In genomic region chr2:85329181-85329651, GRCh38 we compare ENCODE assay signal across 11 cellular contexts. TPM values are rescaled to one million over a fixed set of nuclear protein-coding genes. Genes with fewer than 3 reads are reported as not detected.
DNase-seq lines count a peak whose midpoint lies in the region; ATAC-seq and TF ChIP-seq lines count a peak whose summit lies in the region.
"Had no signal": no experiment of that assay in that cellular context is flagged by ENCODE, and none has a peak within 500 bp of the region (broad histone marks: within the 10 kb centered on the region; RNA-seq: fewer than 3 reads in every experiment).

No MANE protein-coding gene starts in this region.

- H3K9me3 ChIP-seq in mammary epithelial cell (replicated peaks; ENCODE audit: insufficient read depth, low read length) (no peaks in the 10 kb centered on the region), smooth muscle cell (replicated peaks; ENCODE audit: low read depth) (no peaks in the 10 kb centered on the region), neuronal stem cell (replicated peaks in 1 of 2; ENCODE audit: control insufficient read depth in 2 of 2, insufficient read depth in 1 of 2, low read depth in 1 of 2, low read length in 2 of 2) (no peaks in the 10 kb centered on the region)

- H2BK120ac ChIP-seq in neuronal stem cell (ENCODE audit: low read depth, low read length), result no peak overlapping the region

- CTCF ChIA-PET in mammary epithelial cell (lab: Charles Lee; ENCODE audit: low non-redundant PET), result no interaction called here

- dilution Hi-C loops in mammary epithelial cell (cut with HindIII; ENCODE audit: low sequenced_read_pairs), result loop anchor here (5.0 to 10.0 kb wide), 3 partner anchors 52 to 246 kb away; partner anchors contain the start of genes CAPG and VAMP8

- H3K36me3 ChIP-seq in mammary epithelial cell (ENCODE audit: insufficient read depth, low read length) (peaks cover 9% of the 10 kb centered on the region), smooth muscle cell (ENCODE audit: low read depth) (no peaks in the 10 kb centered on the region), neuronal stem cell (replicated peaks in 1 of 2; ENCODE audit: control insufficient read depth in 2 of 2, insufficient read depth in 2 of 2, low read length in 2 of 2) (peaks cover 8 to 30% of the 10 kb centered on the region in 2 donors)

- peaks cover 35% of the 10 kb centered on the region for H3K4me1 Mint-ChIP-seq in activated T-cell treated with anti-CD3 and anti-CD28 coated beads, Interleukin-2, amount 50 U/mL, for 24 hours (ENCODE audit: low read depth)

- H3K4me3 Mint-ChIP-seq in activated T-cell treated with anti-CD3 and anti-CD28 coated beads, Interleukin-2, amount 50 U/mL, for 24 hours, result peak overlapping the region; percentile 94

- H3K4me2 ChIP-seq in mammary epithelial cell (ENCODE audit: insufficient read depth, low read depth, low read length) (peak overlapping the region; percentile 91), smooth muscle cell (peak overlapping the region; percentile 88), neuronal stem cell (ENCODE audit: insufficient read depth, low read length, poor library complexity, severe bottlenecking) (no peak overlapping the region)

- H3K4me3 ChIP-seq in mammary epithelial cell (replicated peaks in 1 of 3; ENCODE audit: insufficient read depth in 1 of 3, low read depth in 2 of 3, low read length in 3 of 3) (no peak overlapping the region), smooth muscle cell (peak overlapping the region; percentile 68), neuronal stem cell (ENCODE audit: low read length in 2 of 2) (no peak overlapping the region)

- no peak overlapping the region for H2BK15ac ChIP-seq in neuronal stem cell (ENCODE audit: low read length)

- no peak overlapping the region for H3K27ac ChIP-seq in mammary epithelial cell (ENCODE audit: insufficient read depth, low read depth, low read length)
- no peak overlapping the region for H3K27ac ChIP-seq in smooth muscle cell (ENCODE audit: low read depth)
- H3K27ac ChIP-seq in neuronal stem cell (replicated peaks; ENCODE audit: low read length), result no peak overlapping the region

- H4K8ac ChIP-seq in neuronal stem cell (ENCODE audit: low read depth, low read length), result no peak overlapping the region

- peak overlapping the region; percentile 57 for H3K27ac Mint-ChIP-seq in activated T-cell treated with anti-CD3 and anti-CD28 coated beads, Interleukin-2, amount 50 U/mL, for 24 hours

- TF ChIP-seq CTCF in mammary epithelial cell (conservative IDR thresholded peaks at IDR 0.05 in 1 of 2, IDR thresholded peaks at IDR 0.05 in 1 of 2; ENCODE audit: extremely low read depth in 1 of 2, insufficient read depth in 1 of 2, low read depth in 1 of 2, low read length in 2 of 2), result no peak
- no peak for TF ChIP-seq CTCF in smooth muscle cell (IDR thresholded peaks at IDR 0.05; ENCODE audit: borderline replicate concordance, insufficient read depth, poor library complexity, severe bottlenecking)

- in situ Hi-C loops in mammary epithelial cell (cut with MboI; ENCODE audit: low sequenced_read_pairs in 2 of 2), result no loop called here

- H2AK5ac ChIP-seq in neuronal stem cell (ENCODE audit: low read depth, low read length), result no peak overlapping the region

- intact Hi-C loops in mammary epithelial cell (cut with micrococcal nuclease) (loop anchor here (2.0 to 5.0 kb wide), 3 partner anchors 16 to 168 kb away; partner anchors contain the start of gene CAPG), Right ventricle myocardium superior (cut with DNase I) (no loop called here)

- no peak overlapping the region for H3K14ac ChIP-seq in neuronal stem cell (ENCODE audit: low read length)

- H3K4ac ChIP-seq in neuronal stem cell (ENCODE audit: low read length), result no peak overlapping the region

- no peak overlapping the region for H3K18ac ChIP-seq in neuronal stem cell (ENCODE audit: low read length)

- peaks cover 43% of the 10 kb centered on the region for H3K36me3 Mint-ChIP-seq in activated T-cell treated with anti-CD3 and anti-CD28 coated beads, Interleukin-2, amount 50 U/mL, for 24 hours (ENCODE audit: low read depth)

- H3K9ac ChIP-seq in mammary epithelial cell (ENCODE audit: insufficient read depth, low read length) (no peak overlapping the region), smooth muscle cell (ENCODE audit: low read depth) (no peak overlapping the region), neuronal stem cell (ENCODE audit: low read depth, low read length, poor library complexity) (no peak overlapping the region)

- DNase-seq in activated T-cell treated with anti-CD3 and anti-CD28 coated beads, Interleukin-2, amount 50 U/mL, for 24 hours, result no peak
- DNase-seq in activated T-cell treated with anti-CD3 and anti-CD28 coated beads, Interleukin-2, amount 50 U/mL, for 48 hours, result no peak
- DNase-seq in OCI-M1 (lab: John Stamatoyannopoulos, UW) (peak; percentile 65), mammary epithelial cell (no peak), smooth muscle cell (lab: John Stamatoyannopoulos, UW; ENCODE audit: unreplicated experiment) (no peak), Right ventricle myocardium superior (no peak), neuronal stem cell (ENCODE audit: low spot score) (no peak), NCI-H2029 (lab: John Stamatoyannopoulos, UW) (no peak)
- DNase-seq: effector CD8-positive, alpha-beta T cell; NCI-H1930; occipital lobe had no signal

- H3K27me3 ChIP-seq in mammary epithelial cell (ENCODE audit: insufficient read depth, low read length) (no peaks in the 10 kb centered on the region), smooth muscle cell (ENCODE audit: low read depth) (no peaks in the 10 kb centered on the region), neuronal stem cell (ENCODE audit: control insufficient read depth in 3 of 3, insufficient read depth in 3 of 3, low read depth in 1 of 3, low read length in 3 of 3) (no peaks in the 10 kb centered on the region)

- H3K27me3 Mint-ChIP-seq in activated T-cell treated with anti-CD3 and anti-CD28 coated beads, Interleukin-2, amount 50 U/mL, for 24 hours, result no peaks in the 10 kb centered on the region

- no TSS peak for BruUV-seq in mammary epithelial cell (replicated peaks; lab: Mats Ljungman, UMichigan)

- H4K91ac ChIP-seq in neuronal stem cell (ENCODE audit: low read depth, low read length, poor library complexity), result no peak overlapping the region

- no peaks in the 10 kb centered on the region for H3K9me3 Mint-ChIP-seq in activated T-cell treated with anti-CD3 and anti-CD28 coated beads, Interleukin-2, amount 50 U/mL, for 24 hours

- H3K23ac ChIP-seq in neuronal stem cell (ENCODE audit: low read depth, low read length, poor library complexity), result no peak overlapping the region

- no peak overlapping the region for H2BK5ac ChIP-seq in neuronal stem cell (ENCODE audit: low read length)

- H3K79me2 ChIP-seq in mammary epithelial cell (ENCODE audit: insufficient read depth, low read length), result peaks cover 36% of the 10 kb centered on the region
- peaks cover 33% of the 10 kb centered on the region for H3K79me2 ChIP-seq in smooth muscle cell (ENCODE audit: low read depth)

- H4K20me1 ChIP-seq in mammary epithelial cell (ENCODE audit: insufficient read depth, low read length) (peaks cover 3% of the 10 kb centered on the region), smooth muscle cell (ENCODE audit: low read depth) (peaks cover 30% of the 10 kb centered on the region)

- H3F3A ChIP-seq in smooth muscle cell (ENCODE audit: low read depth), result no peaks in the 10 kb centered on the region

- ATAC-seq in Right ventricle myocardium superior (ENCODE audit: poor library complexity), result no peak

- peaks cover 9% of the 10 kb centered on the region for H3K79me1 ChIP-seq in neuronal stem cell (ENCODE audit: low read depth, low read length)

- no peak overlapping the region for H2BK12ac ChIP-seq in neuronal stem cell (ENCODE audit: low read length)

- H3K4me1 ChIP-seq in mammary epithelial cell (ENCODE audit: insufficient read depth, low read length) (peaks cover 17% of the 10 kb centered on the region), smooth muscle cell (ENCODE audit: low read depth) (peaks cover 30% of the 10 kb centered on the region), neuronal stem cell (ENCODE audit: control insufficient read depth in 2 of 2, insufficient read depth in 1 of 2, low read depth in 1 of 2, low read length in 2 of 2) (peaks cover 12 to 20% of the 10 kb centered on the region in 2 donors)

- no peak overlapping the region for H2AFZ ChIP-seq in mammary epithelial cell (ENCODE audit: low read depth, low read length)
- no peak overlapping the region for H2AFZ ChIP-seq in smooth muscle cell (ENCODE audit: low read depth)
- no peak overlapping the region for H2AFZ ChIP-seq in neuronal stem cell (ENCODE audit: low read length)

RNA-seq across cellular contexts. Expression of gene TGOLN2, which starts 1.4 kb away (rescaled TPM):
- 10 to 100 TPM; 64.8 to 83.0 TPM for total RNA-seq in mammary epithelial cell
- 42.8 TPM for polyA plus RNA-seq in mammary epithelial cell
- polyA minus RNA-seq in mammary epithelial cell, result 54.5 TPM
- 51.4 and 52.0 TPM in 2 replicates for total RNA-seq in smooth muscle cell
- 34.4 and 37.1 TPM in 2 replicates for polyA plus RNA-seq in smooth muscle cell
- 59.9 TPM for total RNA-seq in Right ventricle myocardium superior
- 24.7 TPM for polyA plus RNA-seq in neuronal stem cell (2013, experiment 1 of 2)
- polyA plus RNA-seq in neuronal stem cell (2013, experiment 2 of 2), result 25.4 TPM

RNA-seq across cellular contexts. Expression of gene RETSAT, which starts 25.1 kb away (rescaled TPM):
- 100 to 1,000 TPM in 1 of 2 donors, 10 to 100 TPM in 1; 94.7 to 157 TPM for total RNA-seq in mammary epithelial cell
- 62.0 TPM for polyA plus RNA-seq in mammary epithelial cell
- polyA minus RNA-seq in mammary epithelial cell, result 90.5 TPM
- total RNA-seq in smooth muscle cell, result 24.1 and 29.9 TPM in 2 replicates
- polyA plus RNA-seq in smooth muscle cell, result 17.9 and 20.6 TPM in 2 replicates
- 39.8 TPM for total RNA-seq in Right ventricle myocardium superior
- 7.8 TPM for polyA plus RNA-seq in neuronal stem cell (2013, experiment 1 of 2)
- polyA plus RNA-seq in neuronal stem cell (2013, experiment 2 of 2), result 8.5 TPM

RNA-seq across cellular contexts. Expression of gene ELMOD3, which starts 25.4 kb away (rescaled TPM):
- 10 to 100 TPM; 17.5 to 23.0 TPM for total RNA-seq in mammary epithelial cell
- 14.3 TPM for polyA plus RNA-seq in mammary epithelial cell
- polyA minus RNA-seq in mammary epithelial cell, result 13.5 TPM
- 13.3 and 28.2 TPM in 2 replicates for total RNA-seq in smooth muscle cell
- polyA plus RNA-seq in smooth muscle cell, result 15.2 and 16.4 TPM in 2 replicates
- 9.0 TPM for total RNA-seq in Right ventricle myocardium superior
- 14.0 TPM for polyA plus RNA-seq in neuronal stem cell (2013, experiment 1 of 2)
- 13.1 TPM for polyA plus RNA-seq in neuronal stem cell (2013, experiment 2 of 2)
